In the genomic region with DNA sequence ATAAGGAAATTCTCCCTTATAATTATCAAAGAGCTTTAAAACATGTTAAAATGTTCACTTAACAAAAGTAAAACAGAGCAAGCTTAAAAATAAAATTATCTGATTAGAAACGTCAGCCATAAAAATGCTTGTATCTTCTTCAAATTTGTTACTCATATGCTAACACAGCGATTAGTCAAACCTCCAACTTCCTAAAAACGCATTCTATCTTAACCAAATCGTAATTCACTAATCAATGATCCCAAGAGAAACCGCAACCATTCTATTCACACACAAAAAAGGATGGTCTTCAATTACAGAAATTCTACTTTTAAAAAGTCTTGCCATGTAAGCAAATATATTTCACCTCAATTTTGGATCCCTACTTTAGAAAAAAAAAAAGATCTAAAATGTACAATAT, we compare ENCODE assay signal across 8 cellular contexts.
A peak's percentile ranks its signal among the peaks of the same experiment; 100 is the strongest.
DNase-seq lines count a peak whose midpoint lies in the region; ATAC-seq and TF ChIP-seq lines count a peak whose summit lies in the region.

No MANE protein-coding gene starts in this region.

- H3K4me1 Mint-ChIP-seq in T-helper 1 cell treated with Interleukin-12 subunit alpha and Interleukin-12 subunit beta and Interleukin-4 antibody, amounts not matched to agents 30 μg/mL and 1 μg/mL, for 36 hours (ENCODE audit: low read depth), result peaks cover 40% of the 10 kb centered on the region
- peaks cover 39% of the 10 kb centered on the region for H3K4me1 Mint-ChIP-seq in stimulated activated naive CD8-positive, alpha-beta T cell treated with anti-CD3 and anti-CD28 coated beads, Interleukin-15, amount 100 ng/mL, for 72 hours

- peak overlapping the region; percentile 98 for H3K27ac Mint-ChIP-seq in T-helper 1 cell treated with Interleukin-12 subunit alpha and Interleukin-12 subunit beta and Interleukin-4 antibody, amounts not matched to agents 30 μg/mL and 1 μg/mL, for 36 hours
- peak overlapping the region; percentile 95 to 99 for H3K27ac Mint-ChIP-seq in stimulated activated naive CD8-positive, alpha-beta T cell treated with anti-CD3 and anti-CD28 coated beads, Interleukin-15, amount 100 ng/mL, for 72 hours

- no peaks in the 10 kb centered on the region for H3K9me3 Mint-ChIP-seq in T-helper 1 cell treated with Interleukin-12 subunit alpha and Interleukin-12 subunit beta and Interleukin-4 antibody, amounts not matched to agents 30 μg/mL and 1 μg/mL, for 36 hours
- H3K9me3 Mint-ChIP-seq in stimulated activated naive CD8-positive, alpha-beta T cell treated with anti-CD3 and anti-CD28 coated beads, Interleukin-15, amount 100 ng/mL, for 72 hours, result no peaks in the 10 kb centered on the region

- H4K20me1 ChIP-seq in SU-DHL-6 (ENCODE audit: low read depth, low read length), result peaks cover 33% of the 10 kb centered on the region

- H3K9me2 ChIP-seq in SU-DHL-6 (replicated peaks; ENCODE audit: insufficient read depth, low read length), result no peaks in the 10 kb centered on the region

- peak overlapping the region; percentile 99 for H3K4me2 ChIP-seq in SU-DHL-6 (ENCODE audit: low read depth, low read length, poor library complexity, severe bottlenecking)

- H3K4me3 ChIP-seq in SU-DHL-6 (ENCODE audit: insufficient read depth, low read length, poor library complexity, severe bottlenecking) (peak overlapping the region; percentile 98), foreskin fibroblast (ENCODE audit: low read depth in 1 of 2, low read length in 2 of 2) (peak overlapping the region; percentile 56 to 91)

- H3K9me3 ChIP-seq in SU-DHL-6 (ENCODE audit: insufficient read depth, low read length), result no peaks in the 10 kb centered on the region

- no peak overlapping the region for H2AFZ ChIP-seq in SU-DHL-6 (ENCODE audit: low read depth, low read length, severe bottlenecking)

- no peak for ATAC-seq in stimulated activated naive CD8-positive, alpha-beta T cell treated with anti-CD3 and anti-CD28 coated beads, Interleukin-15, amount 100 ng/mL, for 72 hours

- H3F3A ChIP-seq in SU-DHL-6 (ENCODE audit: insufficient read depth), result peaks cover 69% of the 10 kb centered on the region

- DNase-seq in T-helper 1 cell (no peak), foreskin fibroblast (no peak), NCI-H1092 treated with DMSO at 0.1 percent for 48 hours (lab: John Stamatoyannopoulos, UW) (no peak), inferior parietal cortex (ENCODE audit: extremely low spot score) (no peak), NCI-H345 (lab: John Stamatoyannopoulos, UW) (no peak)
- DNase-seq in stimulated activated naive CD8-positive, alpha-beta T cell treated with anti-CD3 and anti-CD28 coated beads, Interleukin-15, amount 100 ng/mL, for 72 hours, result no peak

- H3K9ac ChIP-seq in SU-DHL-6 (ENCODE audit: low read length), result peak overlapping the region; percentile 99

- peaks cover 97% of the 10 kb centered on the region for H3K79me2 ChIP-seq in SU-DHL-6 (ENCODE audit: insufficient read depth, low read length)

- H3K27me3 ChIP-seq in SU-DHL-6 (ENCODE audit: low read length), result no peaks in the 10 kb centered on the region

- H3K36me3 ChIP-seq in SU-DHL-6 (ENCODE audit: low read length), result peaks cover 38% of the 10 kb centered on the region

- TF ChIP-seq CTCF in SU-DHL-6 (IDR thresholded peaks at IDR 0.05; ENCODE audit: insufficient read depth, low read length, poor library complexity, severe bottlenecking) (no peak), foreskin fibroblast (IDR thresholded peaks at IDR 0.05; ENCODE audit: low read depth, low read length) (no peak)

- H3K4me3 Mint-ChIP-seq in T-helper 1 cell treated with Interleukin-12 subunit alpha and Interleukin-12 subunit beta and Interleukin-4 antibody, amounts not matched to agents 30 μg/mL and 1 μg/mL, for 36 hours, result peak overlapping the region; percentile 99
- H3K4me3 Mint-ChIP-seq in stimulated activated naive CD8-positive, alpha-beta T cell treated with anti-CD3 and anti-CD28 coated beads, Interleukin-15, amount 100 ng/mL, for 72 hours, result peak overlapping the region; percentile 93 to 99

- H3K36me3 Mint-ChIP-seq in T-helper 1 cell treated with Interleukin-12 subunit alpha and Interleukin-12 subunit beta and Interleukin-4 antibody, amounts not matched to agents 30 μg/mL and 1 μg/mL, for 36 hours (ENCODE audit: low read depth), result peaks cover 65% of the 10 kb centered on the region

- H3K27me3 Mint-ChIP-seq in T-helper 1 cell treated with Interleukin-12 subunit alpha and Interleukin-12 subunit beta and Interleukin-4 antibody, amounts not matched to agents 30 μg/mL and 1 μg/mL, for 36 hours (ENCODE audit: low read depth), result no peaks in the 10 kb centered on the region
- H3K27me3 Mint-ChIP-seq in stimulated activated naive CD8-positive, alpha-beta T cell treated with anti-CD3 and anti-CD28 coated beads, Interleukin-15, amount 100 ng/mL, for 72 hours, result no peaks in the 10 kb centered on the region

- H3K27ac ChIP-seq in SU-DHL-6 (ENCODE audit: low read depth, low read length), result peak overlapping the region; percentile 86
